ENCODE assay signal across 1 cellular context in the genomic region with DNA sequence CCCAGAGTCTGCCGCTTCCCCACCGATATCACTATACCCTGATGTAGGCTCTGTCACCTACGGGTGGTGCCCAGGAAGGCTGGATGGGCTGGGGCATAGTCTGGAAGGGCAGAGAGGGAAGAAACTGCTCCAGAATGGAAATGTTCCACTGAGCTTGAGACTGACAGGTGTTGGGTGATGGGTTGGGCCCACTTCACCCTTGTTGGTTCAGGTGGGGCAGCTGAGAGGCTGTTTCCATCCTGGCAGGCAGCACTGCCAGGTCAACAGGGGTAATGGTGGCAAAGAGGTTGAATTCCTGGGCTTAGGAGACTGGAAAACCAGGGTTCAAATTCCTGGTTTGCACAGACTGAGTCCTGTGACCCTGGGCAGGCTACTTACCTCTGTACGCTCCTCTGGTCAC.
TF ChIP-seq lines count a peak whose summit lies in the region.

No MANE protein-coding gene starts in this region.

TF ChIP-seq in GM23338, 12 proteins besides CTCF, POLR2A, EP300 and RAD21 (continued from another document):
- no peak for TF ChIP-seq ZNF331 (CRISPR knock-in tag; IDR thresholded peaks at IDR 0.05; ENCODE audit: low read depth)
